Comparison of ENCODE assay signal across 21 cellular contexts in genomic region chr20:36150847-36151539, GRCh38. TPM values are rescaled to one million over a fixed set of nuclear protein-coding genes. Genes with fewer than 3 reads are reported as not detected.
"Had no signal": no experiment of that assay in that cellular context is flagged by ENCODE, and none has a peak within 500 bp of the region (broad histone marks: within the 10 kb centered on the region; RNA-seq: fewer than 3 reads in every experiment).

No MANE protein-coding gene starts in this region.

- H3K36me3 ChIP-seq: brain microvascular endothelial cell, heart right ventricle, prostate gland, right atrium auricular region had no signal

- H3K27ac ChIP-seq: brain microvascular endothelial cell, prostate gland, right atrium auricular region had no signal

- ATAC-seq: activated CD8-positive, alpha-beta T cell treated with anti-CD3 and anti-CD28 coated beads for 36 hours; activated naive CD8-positive, alpha-beta T cell treated with anti-CD3 and anti-CD28 coated beads, Interleukin-2, amount 50 U/mL, for 24 hours; activated T-helper 17 cell treated with anti-CD3 and anti-CD28 coated beads, Interleukin-2, amount 50 U/mL, for 72 hours; heart right ventricle; stimulated activated naive CD8-positive, alpha-beta T cell treated with anti-CD3 and anti-CD28 coated beads, Interleukin-15, amount 100 ng/mL, for 72 hours; T-cell had no signal

- DNase-seq: activated CD4-positive, alpha-beta T cell treated with anti-CD3 and anti-CD28 coated beads for 48 hours; activated CD4-positive, CD25-positive, alpha-beta regulatory T cell; activated CD8-positive, alpha-beta T cell treated with anti-CD3 and anti-CD28 coated beads for 36 hours; activated naive CD4-positive, alpha-beta T cell treated with Interleukin-2 at 50 U/mL for 16 hours; activated naive CD8-positive, alpha-beta T cell treated with anti-CD3 and anti-CD28 coated beads, Interleukin-2, amount 50 U/mL, for 24 hours; activated T-cell treated with anti-CD3 and anti-CD28 coated beads, Interleukin-2, amount 50 U/mL, for 1 hour; aorta; brain microvascular endothelial cell; cortex of kidney; heart right ventricle; immature natural killer cell; midbrain; small intestine; stimulated activated CD4-positive, alpha-beta T cell treated with anti-CD3 and anti-CD28 coated beads, Interleukin-15, amount 100 ng/mL, for 24 hours; stimulated activated CD4-positive, alpha-beta T cell treated with anti-CD3 and anti-CD28 coated beads, Interleukin-4, amount 100 ng/mL, for 1 hour; stimulated activated naive CD8-positive, alpha-beta T cell treated with anti-CD3 and anti-CD28 coated beads, Interleukin-15, amount 100 ng/mL, for 72 hours; T-cell had no signal

- H3K4me3 ChIP-seq: heart right ventricle, lung, prostate gland, right atrium auricular region had no signal

- H3K9me3 ChIP-seq: heart right ventricle, prostate gland, right atrium auricular region had no signal

- H3K27me3 ChIP-seq: brain microvascular endothelial cell, right atrium auricular region had no signal

RNA-seq across cellular contexts. Expression of gene EPB41L1, which starts 3.5 kb away (rescaled TPM):
- polyA plus RNA-seq: immature natural killer cell had no signal
